ENCODE assay signal across 21 cellular contexts in genomic region chr10:96902117-96902516, GRCh38.
A peak's percentile ranks its signal among the peaks of the same experiment; 100 is the strongest.
DNase-seq lines count a peak whose midpoint lies in the region; ATAC-seq and TF ChIP-seq lines count a peak whose summit lies in the region.
"Had no signal": no experiment of that assay in that cellular context is flagged by ENCODE, and none has a peak within 500 bp of the region (broad histone marks: within the 10 kb centered on the region; RNA-seq: fewer than 3 reads in every experiment).

No MANE protein-coding gene starts in this region.

- CTCF ChIA-PET in activated CD8-positive, alpha-beta memory T cell treated with anti-CD3 and anti-CD28 coated beads, Interleukin-2, amount 10 ng/mL, durations not matched to agents 7 days and 5 days (lab: Charles Lee) = interaction anchor here (1.0 kb wide), 1 partner anchor 25 kb away, joined by 3 read pairs; no protein-coding TSS in a partner anchor
- CTCF ChIA-PET in CD4-positive, alpha-beta T cell (lab: Charles Lee) = no interaction called here

- H3K9me3 Mint-ChIP-seq in activated CD8-positive, alpha-beta memory T cell treated with anti-CD3 and anti-CD28 coated beads, Interleukin-2, amount 10 ng/mL, durations not matched to agents 7 days and 5 days (ENCODE audit: low read depth) = no peaks in the 10 kb centered on the region
- no peaks in the 10 kb centered on the region for H3K9me3 Mint-ChIP-seq in immature natural killer cell
- H3K9me3 Mint-ChIP-seq in type B pancreatic cell = peaks cover 4% of the 10 kb centered on the region
- no peaks in the 10 kb centered on the region for H3K9me3 Mint-ChIP-seq in CD4-positive, alpha-beta T cell

- intact Hi-C loops in CD4-positive, alpha-beta T cell (cut with DNase I, micrococcal nuclease) = loop anchor here in 1 of 2 experiments (10.0 kb wide), 1 partner anchor 57 kb away; no protein-coding TSS in a partner anchor

- H3K27ac Mint-ChIP-seq in activated CD8-positive, alpha-beta memory T cell treated with anti-CD3 and anti-CD28 coated beads, Interleukin-2, amount 10 ng/mL, durations not matched to agents 7 days and 5 days = no peak overlapping the region
- H3K27ac Mint-ChIP-seq in T-helper 17 cell (peak overlapping the region; percentile 88), immature natural killer cell (peak overlapping the region in 3 of 6 donors; percentile 12 to 30 (median 15)), type B pancreatic cell (peak overlapping the region; percentile 9)
- no peak overlapping the region for H3K27ac Mint-ChIP-seq in CD4-positive, alpha-beta T cell

- no peaks in the 10 kb centered on the region for H3K27me3 ChIP-seq in CD4-positive, alpha-beta T cell (ENCODE audit: control insufficient read depth, insufficient read depth, low read length)
- H3K27me3 ChIP-seq: BLaER1 treated with 17β-estradiol and CSF1 and Interleukin-3, amounts not matched to agents 10 nM and 100 nM; Peyer's patch had no signal

- H3K4me1 Mint-ChIP-seq in activated CD8-positive, alpha-beta memory T cell treated with anti-CD3 and anti-CD28 coated beads, Interleukin-2, amount 10 ng/mL, durations not matched to agents 7 days and 5 days = peaks cover 20% of the 10 kb centered on the region
- H3K4me1 Mint-ChIP-seq in T-helper 17 cell (peaks cover 40% of the 10 kb centered on the region), immature natural killer cell (peaks cover 59 to 87% of the 10 kb centered on the region in 2 donors), type B pancreatic cell (ENCODE audit: unreplicated experiment) (peaks cover 20% of the 10 kb centered on the region)
- peaks cover 68% of the 10 kb centered on the region for H3K4me1 Mint-ChIP-seq in CD4-positive, alpha-beta T cell (ENCODE audit: low read depth)

- ATAC-seq in activated CD8-positive, alpha-beta memory T cell treated with anti-CD3 and anti-CD28 coated beads, Interleukin-2, amount 10 ng/mL, durations not matched to agents 7 days and 5 days = no peak
- no peak for ATAC-seq in T-helper 17 cell
- no peak for ATAC-seq in CD4-positive, alpha-beta T cell (ENCODE audit: poor library complexity)
- ATAC-seq: Right ventricle myocardium inferior had no signal

- no peak overlapping the region for H3K27ac ChIP-seq in CD4-positive, alpha-beta T cell (ENCODE audit: low read depth, low read length)
- H3K27ac ChIP-seq: BLaER1 treated with 17β-estradiol and CSF1 and Interleukin-3, amounts not matched to agents 10 nM and 100 nM; KMS-11; Peyer's patch had no signal

- H3K4me3 Mint-ChIP-seq in activated CD8-positive, alpha-beta memory T cell treated with anti-CD3 and anti-CD28 coated beads, Interleukin-2, amount 10 ng/mL, durations not matched to agents 7 days and 5 days = peak overlapping the region; percentile 1
- H3K4me3 Mint-ChIP-seq in T-helper 17 cell (peak overlapping the region; percentile 55), immature natural killer cell (peak overlapping the region in 3 of 5 donors; percentile 4 to 67 (median 26)), type B pancreatic cell (no peak overlapping the region)
- H3K4me3 Mint-ChIP-seq in CD4-positive, alpha-beta T cell = no peak overlapping the region

- DNase-seq in activated CD8-positive, alpha-beta memory T cell treated with anti-CD3 and anti-CD28 coated beads, Interleukin-2, amount 10 ng/mL, durations not matched to agents 7 days and 5 days = no peak
- DNase-seq in activated CD8-positive, alpha-beta memory T cell treated with anti-CD3 and anti-CD28 coated beads, Interleukin-2, amount 50 U/mL, for 48 hours = no peak
- no peak for DNase-seq in T-helper 17 cell
- DNase-seq in immature natural killer cell = no peak
- no peak for DNase-seq in type B pancreatic cell (ENCODE audit: extremely low spot score, unreplicated experiment)
- no peak for DNase-seq in T1000 (lab: John Stamatoyannopoulos, UW)
- no peak for DNase-seq in HuH-7.5 (ENCODE audit: low spot score)
- no peak for DNase-seq in CD4-positive, alpha-beta T cell
- DNase-seq: 8988T, COR-L47, DMS153, EL, GOT3, NCI-H1092, NCI-H2081 treated with DMSO at 0.1 percent for 48 hours, NCI-H510A, NCI-H774, Peyer's patch had no signal

- no peaks in the 10 kb centered on the region for H3K27me3 Mint-ChIP-seq in activated CD8-positive, alpha-beta memory T cell treated with anti-CD3 and anti-CD28 coated beads, Interleukin-2, amount 10 ng/mL, durations not matched to agents 7 days and 5 days
- no peaks in the 10 kb centered on the region for H3K27me3 Mint-ChIP-seq in T-helper 17 cell
- no peaks in the 10 kb centered on the region for H3K27me3 Mint-ChIP-seq in immature natural killer cell (ENCODE audit: low read depth in 3 of 3)
- H3K27me3 Mint-ChIP-seq in type B pancreatic cell = no peaks in the 10 kb centered on the region
- no peaks in the 10 kb centered on the region for H3K27me3 Mint-ChIP-seq in CD4-positive, alpha-beta T cell

- no peaks in the 10 kb centered on the region for H3K9me3 ChIP-seq in T-helper 17 cell (ENCODE audit: control insufficient read depth, low read length, poor library complexity, severe bottlenecking)
- H3K9me3 ChIP-seq in CD4-positive, alpha-beta T cell (ENCODE audit: control insufficient read depth, low read length) = no peaks in the 10 kb centered on the region
- H3K9me3 ChIP-seq: Peyer's patch had no signal

- TF ChIP-seq CTCF in type B pancreatic cell (conservative IDR thresholded peaks at IDR 0.05) = no peak
- TF ChIP-seq CTCF in CD4-positive, alpha-beta T cell (IDR thresholded peaks at IDR 0.05) = no peak

- peaks cover 8% of the 10 kb centered on the region for H3K36me3 Mint-ChIP-seq in activated CD8-positive, alpha-beta memory T cell treated with anti-CD3 and anti-CD28 coated beads, Interleukin-2, amount 10 ng/mL, durations not matched to agents 7 days and 5 days
- H3K36me3 Mint-ChIP-seq in T-helper 17 cell (ENCODE audit: low read depth) (peaks cover 5% of the 10 kb centered on the region), immature natural killer cell (peaks cover 0 to 4% (median 3%) of the 10 kb centered on the region in 3 donors), type B pancreatic cell (peaks cover 10% of the 10 kb centered on the region)
- H3K36me3 Mint-ChIP-seq in CD4-positive, alpha-beta T cell (ENCODE audit: low read depth) = peaks cover 10% of the 10 kb centered on the region

- POLR2A ChIA-PET in CD4-positive, alpha-beta T cell (lab: Charles Lee) = no interaction called here

Comparison
In these comparisons a context has a peak if more than half of its experiments do, and no peak if none do; other contexts are left out.
1. H3K27ac Mint-ChIP-seq: peak in T-helper 17 cell (single experiment) and type B pancreatic cell (single experiment); none in activated CD8-positive, alpha-beta memory T cell treated with anti-CD3 and anti-CD28 coated beads, Interleukin-2, amount 10 ng/mL, durations not matched to agents 7 days and 5 days (single experiment) and CD4-positive, alpha-beta T cell (single experiment).
2. H3K4me3 Mint-ChIP-seq: peak in activated CD8-positive, alpha-beta memory T cell treated with anti-CD3 and anti-CD28 coated beads, Interleukin-2, amount 10 ng/mL, durations not matched to agents 7 days and 5 days (single experiment), T-helper 17 cell (single experiment) and immature natural killer cell (3 of 5); none in type B pancreatic cell (single experiment) and CD4-positive, alpha-beta T cell (single experiment).